Comparison of ENCODE assay signal across 20 cellular contexts in genomic region chr3:57409471-57409870, GRCh38.
DNase-seq lines count a peak whose midpoint lies in the region; FAIRE-seq lines count a peak whose summit lies in the region.
"Had no signal": no experiment of that assay in that cellular context is flagged by ENCODE, and none has a peak within 500 bp of the region (broad histone marks: within the 10 kb centered on the region; RNA-seq: fewer than 3 reads in every experiment).

No MANE protein-coding gene starts in this region.

- no peaks in the 10 kb centered on the region for H3K79me1 ChIP-seq in mesendoderm (ENCODE audit: low read length)

- no peak overlapping the region for H2BK120ac ChIP-seq in mesendoderm (ENCODE audit: low read depth, low read length)

- H2AK5ac ChIP-seq in mesendoderm (ENCODE audit: low read length) = no peak overlapping the region

- no peaks in the 10 kb centered on the region for H3K79me2 ChIP-seq in mesendoderm (ENCODE audit: control insufficient read depth, insufficient read depth, low read length)

- H3K9ac ChIP-seq in mesendoderm (ENCODE audit: low read length) = no peak overlapping the region
- H3K9ac ChIP-seq: BLaER1 treated with 17β-estradiol and CSF1 and Interleukin-3, amounts not matched to agents 10 nM and 100 nM had no signal

- WGBS in mesendoderm (ENCODE audit: extremely low coverage, insufficient coverage, low lambda C conversion rate) = no CpG with 5 or more reads among the region's 2 CpGs

- no peak overlapping the region for H2BK5ac ChIP-seq in mesendoderm (ENCODE audit: low read length)

- H3K56ac ChIP-seq in mesendoderm (ENCODE audit: low read length) = no peak overlapping the region

- no peak overlapping the region for H4K5ac ChIP-seq in mesendoderm (ENCODE audit: low read length)

- H3K18ac ChIP-seq in mesendoderm (ENCODE audit: low read length) = no peak overlapping the region

- H3K27ac ChIP-seq in mesendoderm (ENCODE audit: low read depth, low read length) = no peak overlapping the region
- H3K27ac ChIP-seq: A549; BLaER1 treated with 17β-estradiol and CSF1 and Interleukin-3, amounts not matched to agents 10 nM and 100 nM; C4-2B had no signal

- no peak overlapping the region for H3K4ac ChIP-seq in mesendoderm (ENCODE audit: low read depth, low read length)

- no peaks in the 10 kb centered on the region for H3K4me1 ChIP-seq in mesendoderm (ENCODE audit: control insufficient read depth, low read depth, low read length)
- H3K4me1 ChIP-seq: A549; BLaER1 treated with 17β-estradiol and CSF1 and Interleukin-3, amounts not matched to agents 10 nM and 100 nM had no signal

- H3K27me3 ChIP-seq in mesendoderm (ENCODE audit: insufficient read depth, low read length, poor library complexity) = no peaks in the 10 kb centered on the region
- H3K27me3 ChIP-seq: BLaER1 treated with 17β-estradiol and CSF1 and Interleukin-3, amounts not matched to agents 10 nM and 100 nM had no signal

- no peak overlapping the region for H3K4me3 ChIP-seq in mesendoderm (ENCODE audit: low read length)
- H3K4me3 ChIP-seq: A549; BLaER1 treated with 17β-estradiol and CSF1 and Interleukin-3, amounts not matched to agents 10 nM and 100 nM had no signal

- H4K8ac ChIP-seq in mesendoderm (ENCODE audit: low read depth, low read length) = no peak overlapping the region

- H3K23ac ChIP-seq in mesendoderm (ENCODE audit: low read length) = no peak overlapping the region

- peak; percentile 18 for DNase-seq in mesendoderm
- DNase-seq in urothelium cell line (ENCODE audit: low spot score) = no peak
- DNase-seq in HUDEP-2 (lab: John Stamatoyannopoulos, UW; ENCODE audit: unreplicated experiment in 76 of 76) = no peak
- no peak for DNase-seq in NCI-H2196 treated with DMSO at 0.1 percent for 48 hours (lab: John Stamatoyannopoulos, UW; ENCODE audit: unreplicated experiment)
- DNase-seq: 8988T; AML-193; Caco-2; Calu3; CD4-positive, alpha-beta T cell; CD8-positive, alpha-beta T cell; DMS79 treated with DMSO at 0.1 percent for 48 hours; GF-D8 had no signal

- no peak overlapping the region for H3K4me2 ChIP-seq in mesendoderm (ENCODE audit: low read length)
- H3K4me2 ChIP-seq: A549; BLaER1 treated with 17β-estradiol and CSF1 and Interleukin-3, amounts not matched to agents 10 nM and 100 nM had no signal

- no peak overlapping the region for H2BK15ac ChIP-seq in mesendoderm (replicated peaks; ENCODE audit: low read depth)

- peak; percentile 29 for FAIRE-seq in A204.1 (lab: Jason Lieb, UNC)
- FAIRE-seq in urothelium cell line (lab: Jason Lieb, UNC) = peak; percentile 32
- FAIRE-seq: A549, D721Med, G401.6, GM12891, GM19239 had no signal

- no peaks in the 10 kb centered on the region for H3K36me3 ChIP-seq in mesendoderm (ENCODE audit: control insufficient read depth, insufficient read depth, low read length)
- H3K36me3 ChIP-seq: BLaER1 treated with 17β-estradiol and CSF1 and Interleukin-3, amounts not matched to agents 10 nM and 100 nM had no signal
